25 cellular contexts compared by ENCODE assay signal in genomic region chr18:50388988-50389387, GRCh38.
"Had no signal": no experiment of that assay in that cellular context is flagged by ENCODE, and none has a peak within 500 bp of the region (broad histone marks: within the 10 kb centered on the region; RNA-seq: fewer than 3 reads in every experiment).

No MANE protein-coding gene starts in this region.

- H3K27me3 ChIP-seq: SJCRH30 had no signal

- H3K27ac ChIP-seq: KMS-11, SJCRH30 had no signal

- ATAC-seq: activated CD4-positive, CD25-positive, alpha-beta regulatory T cell treated with anti-CD3 and anti-CD28 coated beads, Interleukin-2, amount 50 U/mL, for 24 hours; activated CD8-positive, alpha-beta memory T cell treated with anti-CD3 and anti-CD28 coated beads, Interleukin-2, amount 10 ng/mL, durations not matched to agents 7 days and 5 days; activated naive CD4-positive, alpha-beta T cell treated with anti-CD3 and anti-CD28 coated beads, Interleukin-2, amount 50 U/mL, for 72 hours; HepG2; Panc1 had no signal

- H3K9me3 ChIP-seq: SJCRH30, SK-N-SH had no signal

- H3K9ac ChIP-seq: KMS-11, SK-N-SH had no signal

- DNase-seq: activated CD4-positive, alpha-beta T cell treated with anti-CD3 and anti-CD28 coated beads for 4 hours; activated CD4-positive, alpha-beta T cell treated with anti-CD3 and anti-CD28 coated beads, Interleukin-2, amount 50 U/mL, for 4 hours; activated CD8-positive, alpha-beta memory T cell treated with anti-CD3 and anti-CD28 coated beads, Interleukin-2, amount 10 ng/mL, durations not matched to agents 7 days and 5 days; activated effector memory CD4-positive, alpha-beta T cell treated with Interleukin-2 at 50 U/mL for 16 hours; activated naive CD4-positive, alpha-beta T cell; activated T-cell treated with anti-CD3 and anti-CD28 coated beads, Interleukin-2, amount 50 U/mL, for 24 hours; amygdala; NCI-H1092; NCI-H1694 treated with DMSO at 0.1 percent for 48 hours; NCI-H2029 treated with DMSO at 0.1 percent for 48 hours; NCI-H2171 treated with DMSO at 0.1 percent for 48 hours; NCI-H226; NCI-H526 treated with DMSO at 0.1 percent for 48 hours; NK-92 treated with Interleukin-12 subunit alpha and Interleukin-12 subunit beta, amount 100 ng/mL, for 24 hours; OCI-M1; Right ventricle myocardium superior; RPMI8226; SJCRH30; SK-N-SH; T-helper 1 cell had no signal

- H3K4me3 ChIP-seq: SJCRH30 had no signal

- H3K4me1 ChIP-seq: SJCRH30 had no signal

- H3K4me2 ChIP-seq: KMS-11, SK-N-SH had no signal
